ENCODE assay signal across 20 cellular contexts in the genomic region with DNA sequence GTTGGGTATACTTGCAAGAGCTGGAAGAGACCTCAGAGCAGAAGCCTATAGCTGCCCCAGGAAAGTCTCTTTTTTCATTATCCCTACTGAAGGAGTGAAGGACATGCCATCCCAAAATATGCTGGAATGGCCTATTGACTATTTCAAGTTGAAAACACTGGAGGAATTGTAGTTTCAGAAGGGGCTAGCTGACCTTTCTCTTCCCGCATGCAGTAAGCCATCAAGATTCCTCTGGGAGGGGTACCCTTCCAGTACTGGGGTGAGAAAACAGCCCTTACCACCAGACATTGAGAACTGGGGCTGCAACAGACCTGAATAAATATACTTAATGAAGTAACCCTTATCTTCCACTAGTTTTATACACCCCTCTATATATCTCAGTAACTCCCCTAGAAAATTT.
"Had no signal": no experiment of that assay in that cellular context is flagged by ENCODE, and none has a peak within 500 bp of the region (broad histone marks: within the 10 kb centered on the region; RNA-seq: fewer than 3 reads in every experiment).

No MANE protein-coding gene starts in this region.

- H3K4me1 ChIP-seq: right atrium auricular region, right lobe of liver, transverse colon, upper lobe of left lung, vagina had no signal

- DNase-seq: islet precursor cell; left ventricle myocardium inferior; midbrain; mucosa of descending colon; naive thymus-derived CD4-positive, alpha-beta T cell; ovary; right lobe of liver; stimulated activated CD4-positive, alpha-beta T cell treated with anti-CD3 and anti-CD28 coated beads, Interleukin-1b, Interleukin-23, amount 100 ng/mL, for 48 hours; stimulated activated CD4-positive, alpha-beta T cell treated with anti-CD3 and anti-CD28 coated beads, Interleukin-2, amount 100 ng/mL, for 48 hours; stimulated activated CD4-positive, alpha-beta T cell treated with anti-CD3 and anti-CD28 coated beads, Interleukin-4, amount 100 ng/mL, for 4 hours; stimulated activated CD8-positive, alpha-beta memory T cell treated with anti-CD3 and anti-CD28 coated beads, Interleukin-4, amount 100 ng/mL, for 48 hours; stimulated activated naive CD4-positive, alpha-beta T cell treated with Interleukin-2 at 50 U/mL for 16 hours; stimulated activated naive CD8-positive, alpha-beta T cell treated with anti-CD3 and anti-CD28 coated beads, Interleukin-15, amount 100 ng/mL, for 72 hours; substantia nigra; transverse colon; upper lobe of left lung had no signal

- H3K4me2 ChIP-seq: smooth muscle cell had no signal

- H3K27me3 ChIP-seq: ovary, right atrium auricular region, right lobe of liver, transverse colon, upper lobe of left lung, vagina had no signal

- H3K9me3 ChIP-seq: left ventricle myocardium inferior, mucosa of descending colon, ovary, right atrium auricular region, right lobe of liver, transverse colon, upper lobe of left lung, vagina had no signal

- H3K4me3 ChIP-seq: left ventricle myocardium inferior, lung, mucosa of descending colon, ovary, right atrium auricular region, right lobe of liver, smooth muscle cell, transverse colon, upper lobe of left lung, vagina had no signal

- H3K36me3 ChIP-seq: left ventricle myocardium inferior, ovary, right atrium auricular region, right lobe of liver, transverse colon, upper lobe of left lung, vagina had no signal

- H3K27ac ChIP-seq: left ventricle myocardium inferior, ovary, right atrium auricular region, right lobe of liver, transverse colon, upper lobe of left lung, vagina had no signal
